1 cellular context compared by ENCODE assay signal in genomic region chr5:109956884-109957283, GRCh38.
TF ChIP-seq lines count a peak whose summit lies in the region.

No MANE protein-coding gene starts in this region.

TF ChIP-seq in GM23338, 12 proteins besides CTCF, POLR2A, EP300 and RAD21 (continued from another document):
- no peak for TF ChIP-seq ZNF462 (CRISPR knock-in tag; IDR thresholded peaks at IDR 0.05)
